In genomic region chr16:2472885-2473284, GRCh38 we compare ENCODE assay signal across 10 cellular contexts. TPM values are rescaled to one million over a fixed set of nuclear protein-coding genes. Genes with fewer than 3 reads are reported as not detected.
DNase-seq lines count a peak whose midpoint lies in the region; ATAC-seq and TF ChIP-seq lines count a peak whose summit lies in the region.
"Had no signal": no experiment of that assay in that cellular context is flagged by ENCODE, and none has a peak within 500 bp of the region (broad histone marks: within the 10 kb centered on the region; RNA-seq: fewer than 3 reads in every experiment).

No MANE protein-coding gene starts in this region.

- no peak overlapping the region for H3K4ac ChIP-seq in IMR-90 (ENCODE audit: low read depth, low read length)

- no peaks in the 10 kb centered on the region for H3K9me3 Mint-ChIP-seq in activated naive CD8-positive, alpha-beta T cell treated with anti-CD3 and anti-CD28 coated beads for 36 hours

- H3K27me3 ChIP-seq in SK-N-SH (ENCODE audit: insufficient read depth): no peaks in the 10 kb centered on the region
- H3K27me3 ChIP-seq in IMR-90 (ENCODE audit: control insufficient read depth, insufficient read depth, low read length): no peaks in the 10 kb centered on the region; the same call in 1 of the 2 replicates
- peaks cover 6% of the 10 kb centered on the region for H3K27me3 ChIP-seq in neural cell (ENCODE audit: insufficient read depth, low read depth, low read length)
- peaks cover 47% of the 10 kb centered on the region for H3K27me3 ChIP-seq in effector memory CD4-positive, alpha-beta T cell (replicated peaks; ENCODE audit: control insufficient read depth, insufficient read depth, low read length, poor library complexity, severe bottlenecking)
- H3K27me3 ChIP-seq: MG63 had no signal

- no peak overlapping the region for H2BK20ac ChIP-seq in IMR-90 (ENCODE audit: low read depth, low read length)

- H3K9me3 ChIP-seq in SK-N-SH (no peaks in the 10 kb centered on the region), IMR-90 (ENCODE audit: control insufficient read depth, insufficient read depth, low read length) (no peaks in the 10 kb centered on the region), neural cell (ENCODE audit: low read length) (no peaks in the 10 kb centered on the region)
- no peaks in the 10 kb centered on the region for H3K9me3 ChIP-seq in effector memory CD4-positive, alpha-beta T cell (ENCODE audit: control insufficient read depth, low read length)
- H3K9me3 ChIP-seq: MG63 had no signal

- intact Hi-C loops in IMR-90 (cut with micrococcal nuclease): no loop called here

- CTCF ChIA-PET in SK-N-SH (lab: Yijun Ruan, JAX): interaction anchor here (0.6 to 1.8 kb wide), 5 partner anchors 14 to 30 kb away, joined by 3 to 7 read pairs (median 4); no protein-coding TSS in a partner anchor
- CTCF ChIA-PET in IMR-90 (lab: Yijun Ruan, JAX): no interaction called here

- H3K9ac ChIP-seq in SK-N-SH (no peak overlapping the region), IMR-90 (ENCODE audit: low read depth, low read length) (no peak overlapping the region), neural cell (ENCODE audit: low read length) (no peak overlapping the region)

- no peak for DNase-seq in SK-N-SH
- DNase-seq in IMR-90: no peak
- DNase-seq in activated naive CD8-positive, alpha-beta T cell treated with anti-CD3 and anti-CD28 coated beads for 36 hours: no peak
- no peak for DNase-seq in GM10266 (ENCODE audit: extremely low spot score)
- no peak for DNase-seq in effector memory CD4-positive, alpha-beta T cell
- DNase-seq: erythroblast, MG63 had no signal

- ATAC-seq in SK-N-SH treated with all-trans-retinoic acid at 6 μM for 48 hours: no peak
- no peak for ATAC-seq in IMR-90 (ENCODE audit: low read depth)
- ATAC-seq in HG02852 (IDR thresholded peaks at IDR 0.05; ENCODE audit: unreplicated experiment): no peak

- H4K20me1 ChIP-seq in SK-N-SH (ENCODE audit: insufficient read depth): no peaks in the 10 kb centered on the region
- peaks cover 20% of the 10 kb centered on the region for H4K20me1 ChIP-seq in IMR-90 (ENCODE audit: insufficient read depth, low read length)
- no peaks in the 10 kb centered on the region for H4K20me1 ChIP-seq in neural cell (ENCODE audit: insufficient read depth)

- TF ChIP-seq CTCF in SK-N-SH (IDR thresholded peaks at IDR 0.05) (no peak), IMR-90 (conservative IDR thresholded peaks at IDR 0.05; ENCODE audit: low read depth, low read length) (no peak), neural cell (IDR thresholded peaks at IDR 0.05; ENCODE audit: poor library complexity, severe bottlenecking) (no peak), GM10266 (IDR thresholded peaks at IDR 0.05; ENCODE audit: control insufficient read depth, insufficient read depth, low read depth, missing control alignments) (no peak)

- in situ Hi-C loops in IMR-90 (cut with MboI; ENCODE audit: low sequenced_read_pairs): no loop called here

- TF ChIP-seq POLR2A in IMR-90 (IDR thresholded peaks at IDR 0.05; ENCODE audit: low read depth, low read length): no peak

- no peak overlapping the region for H3K27ac Mint-ChIP-seq in activated naive CD8-positive, alpha-beta T cell treated with anti-CD3 and anti-CD28 coated beads for 36 hours

- H3K36me3 ChIP-seq in SK-N-SH (replicated peaks in 1 of 2; ENCODE audit: control insufficient read depth in 1 of 2, insufficient read depth in 2 of 2, low read length in 1 of 2) (no peaks in the 10 kb centered on the region), IMR-90 (ENCODE audit: control insufficient read depth, insufficient read depth, low read length) (no peaks in the 10 kb centered on the region), neural cell (ENCODE audit: insufficient read depth, low read length) (no peaks in the 10 kb centered on the region)
- H3K36me3 ChIP-seq in effector memory CD4-positive, alpha-beta T cell (ENCODE audit: control insufficient read depth, insufficient read depth, low read length): no peaks in the 10 kb centered on the region
- H3K36me3 ChIP-seq: MG63 had no signal

- H3K9me2 ChIP-seq in SK-N-SH (no peaks in the 10 kb centered on the region), neural cell (ENCODE audit: insufficient read depth, low read length) (no peaks in the 10 kb centered on the region)

- no peak overlapping the region for H2BK120ac ChIP-seq in IMR-90 (ENCODE audit: low read depth, low read length)

- H2AK9ac ChIP-seq in IMR-90 (replicated peaks; ENCODE audit: low read depth, low read length, poor library complexity): no peak overlapping the region

- H2AFZ ChIP-seq in SK-N-SH (ENCODE audit: low read depth) (no peak overlapping the region), IMR-90 (replicated peaks; ENCODE audit: low read length, poor library complexity) (peak overlapping the region; percentile 33), neural cell (ENCODE audit: low read depth, low read length) (no peak overlapping the region)

- H3K56ac ChIP-seq in IMR-90 (ENCODE audit: extremely low read depth, insufficient read depth, low read length): no peak overlapping the region

- dilution Hi-C loops in IMR-90 (cut with HindIII; ENCODE audit: low sequenced_read_pairs, unreplicated experiment): no loop called here

- H3K27ac ChIP-seq in SK-N-SH (ENCODE audit: low read depth in 2 of 2, low read length in 1 of 2) (peak overlapping the region in 1 of 2 experiments; percentile 97; a peak in 1 of 4 replicates), IMR-90 (ENCODE audit: insufficient read depth, low read length) (no peak overlapping the region), neural cell (ENCODE audit: low read length) (no peak overlapping the region)
- no peak overlapping the region for H3K27ac ChIP-seq in effector memory CD4-positive, alpha-beta T cell (ENCODE audit: insufficient read depth, low read length, poor library complexity, severe bottlenecking)

- no peak overlapping the region for H4K5ac ChIP-seq in IMR-90 (ENCODE audit: low read depth, low read length)

- H2AK5ac ChIP-seq in IMR-90 (ENCODE audit: low read depth, low read length): no peak overlapping the region

- no peak overlapping the region for H4K8ac ChIP-seq in IMR-90 (ENCODE audit: low read depth in 2 of 2, low read length in 2 of 2)

- H3K79me2 ChIP-seq in SK-N-SH (ENCODE audit: insufficient read depth) (peaks cover 11% of the 10 kb centered on the region; the same call in 1 of the 2 replicates), neural cell (replicated peaks; ENCODE audit: insufficient read depth, low read length) (peaks cover 8% of the 10 kb centered on the region)

- peaks cover 3% of the 10 kb centered on the region; the same call in 1 of the 2 replicates for H3K9me1 ChIP-seq in IMR-90 (ENCODE audit: insufficient read depth, low read length)

- TF ChIP-seq EP300 in SK-N-SH (IDR thresholded peaks at IDR 0.05; ENCODE audit: borderline replicate concordance in 1 of 2, low read depth in 1 of 2, low read length in 1 of 2): no peak
- TF ChIP-seq EP300 in neural cell (conservative IDR thresholded peaks at IDR 0.05; ENCODE audit: poor library complexity, severe bottlenecking): no peak

- BruUV-seq in IMR-90 (replicated peaks; lab: Mats Ljungman, UMichigan): no TSS peak

- peaks cover 34% of the 10 kb centered on the region for H3K27me3 Mint-ChIP-seq in activated naive CD8-positive, alpha-beta T cell treated with anti-CD3 and anti-CD28 coated beads for 36 hours

- H2BK5ac ChIP-seq in IMR-90 (ENCODE audit: low read depth, low read length, poor library complexity, severe bottlenecking): no peak overlapping the region

- H3K4me3 ChIP-seq in SK-N-SH (ENCODE audit: low read depth in 2 of 2, low read length in 1 of 2) (no peak overlapping the region), IMR-90 (ENCODE audit: insufficient read depth, low read depth, low read length) (no peak overlapping the region), neural cell (ENCODE audit: low read length) (peak overlapping the region; percentile 53)
- no peak overlapping the region for H3K4me3 ChIP-seq in effector memory CD4-positive, alpha-beta T cell (ENCODE audit: insufficient read depth, low read depth, low read length, poor library complexity, severe bottlenecking)

- H3K36me3 Mint-ChIP-seq in activated naive CD8-positive, alpha-beta T cell treated with anti-CD3 and anti-CD28 coated beads for 36 hours: no peaks in the 10 kb centered on the region

- 90% methylated on average over 7 of the region's 13 CpGs for WGBS in SK-N-SH (ENCODE audit: low lambda C conversion rate)
- 94% methylated on average over 3 of the region's 13 CpGs; no CpG with 5 or more reads in 1 of the 2 experiments for WGBS in IMR-90 (ENCODE audit: extremely low coverage in 2 of 2, insufficient read length in 1 of 2), 2 experiments

- H3K4me2 ChIP-seq in SK-N-SH: peak overlapping the region; percentile 71; the same call in 1 of the 2 replicates
- no peak overlapping the region; the same call in 1 of the 2 replicates for H3K4me2 ChIP-seq in IMR-90 (ENCODE audit: low read depth, low read length)
- H3K4me2 ChIP-seq in neural cell (ENCODE audit: low read length): no peak overlapping the region

- no peak overlapping the region for H3K14ac ChIP-seq in IMR-90 (replicated peaks; ENCODE audit: low read depth, low read length)

- no peak overlapping the region for H3K18ac ChIP-seq in IMR-90 (ENCODE audit: low read depth, low read length)

- H3K4me1 Mint-ChIP-seq in activated naive CD8-positive, alpha-beta T cell treated with anti-CD3 and anti-CD28 coated beads for 36 hours: peaks cover 24% of the 10 kb centered on the region

- H3K23ac ChIP-seq in IMR-90 (ENCODE audit: low read depth, low read length): no peak overlapping the region

- H2BK15ac ChIP-seq in IMR-90 (ENCODE audit: low read depth, low read length): no peak overlapping the region

- H3K4me1 ChIP-seq in SK-N-SH (ENCODE audit: control insufficient read depth in 1 of 2, insufficient read depth in 2 of 2, low read depth in 1 of 2, low read length in 1 of 2): peaks cover 6 to 75% of the 10 kb centered on the region in 2 experiments; a peak in 3 of 4 replicates
- H3K4me1 ChIP-seq in IMR-90 (ENCODE audit: control insufficient read depth, insufficient read depth, low read length): peaks cover 21% of the 10 kb centered on the region
- H3K4me1 ChIP-seq in effector memory CD4-positive, alpha-beta T cell (ENCODE audit: control insufficient read depth, insufficient read depth, low read length, poor library complexity, severe bottlenecking): peaks cover 43% of the 10 kb centered on the region

- POLR2A ChIA-PET in SK-N-SH (lab: Yijun Ruan, JAX): interaction anchor here (0.9 kb wide), 1 partner anchor 10 kb away, joined by 3 read pairs; no protein-coding TSS in a partner anchor
- POLR2A ChIA-PET in IMR-90 (lab: Charles Lee; ENCODE audit: unreplicated experiment): no interaction called here

- TF ChIP-seq RAD21 in SK-N-SH (IDR thresholded peaks at IDR 0.05; ENCODE audit: low read length) (no peak), IMR-90 (IDR thresholded peaks at IDR 0.05; ENCODE audit: low read length) (no peak), neural cell (conservative IDR thresholded peaks at IDR 0.05) (no peak)

- peaks cover 10 to 44% of the 10 kb centered on the region in 2 experiments; a peak in 2 of 4 replicates for H3K79me1 ChIP-seq in IMR-90 (ENCODE audit: low read depth in 1 of 2, low read length in 2 of 2)

- peak overlapping the region; percentile 32 for H3K4me3 Mint-ChIP-seq in activated naive CD8-positive, alpha-beta T cell treated with anti-CD3 and anti-CD28 coated beads for 36 hours

- no peak overlapping the region for H4K91ac ChIP-seq in IMR-90 (ENCODE audit: insufficient read depth, low read depth, low read length)

- peaks cover 13% of the 10 kb centered on the region for H3F3A ChIP-seq in SK-N-SH (replicated peaks; ENCODE audit: insufficient read depth)
- no peaks in the 10 kb centered on the region for H3F3A ChIP-seq in neural cell (ENCODE audit: insufficient read depth, low read length, poor library complexity, severe bottlenecking)

RNA-seq across cellular contexts. Expression of gene NTN3, which starts 1.8 kb away (rescaled TPM):
- 0.26 and 0.28 TPM in 2 replicates for polyA plus RNA-seq in SK-N-SH (2012; rRNA removed)
- polyA plus RNA-seq in SK-N-SH (2012; cell fraction: cytosol; rRNA removed): 0.10 and 0.29 TPM in 2 replicates
- 0.56 and 1.4 TPM in 2 replicates for polyA plus RNA-seq in SK-N-SH (2012; cell fraction: nucleus; rRNA removed)
- 0.18 and 0.28 TPM in 2 replicates for total RNA-seq in IMR-90 (2012; rRNA removed)
- 0.38 and 0.72 TPM in 2 replicates for polyA plus RNA-seq in IMR-90 (2012; rRNA removed)
- 0.44 and 0.96 TPM in 2 replicates for polyA plus RNA-seq in IMR-90 (2012; cell fraction: cytosol; rRNA removed)
- polyA plus RNA-seq in IMR-90 (2012; cell fraction: nucleus; rRNA removed; ENCODE audit: low replicate concordance): 0.72 and 2.1 TPM in 2 replicates
- total RNA-seq in activated naive CD8-positive, alpha-beta T cell treated with anti-CD3 and anti-CD28 coated beads for 36 hours: not detected
- polyA plus RNA-seq in neural cell: 1.2 and 2.4 TPM in 2 replicates
- 4.3 and 5.1 TPM in 2 replicates for polyA minus RNA-seq in neural cell

RNA-seq across cellular contexts. Expression of gene TBC1D24, which starts 2.0 kb away (rescaled TPM):
- polyA plus RNA-seq in SK-N-SH (2012; rRNA removed) (5.6 and 6.7 TPM in 2 replicates), IMR-90 (2012; rRNA removed) (13.4 and 16.2 TPM in 2 replicates), neural cell (27.1 and 30.1 TPM in 2 replicates)
- polyA plus RNA-seq in SK-N-SH (2012; cell fraction: cytosol; rRNA removed): 2.7 and 3.9 TPM in 2 replicates
- polyA plus RNA-seq in SK-N-SH (2012; cell fraction: nucleus; rRNA removed): 18.3 and 20.6 TPM in 2 replicates
- total RNA-seq in IMR-90 (2012; rRNA removed): 7.5 and 8.6 TPM in 2 replicates
- polyA plus RNA-seq in IMR-90 (2012; cell fraction: cytosol; rRNA removed): 6.5 and 11.7 TPM in 2 replicates
- 28.4 and 53.0 TPM in 2 replicates for polyA plus RNA-seq in IMR-90 (2012; cell fraction: nucleus; rRNA removed; ENCODE audit: low replicate concordance)
- 10 to 100 TPM; 21.1 to 23.0 TPM for total RNA-seq in activated naive CD8-positive, alpha-beta T cell treated with anti-CD3 and anti-CD28 coated beads for 36 hours
- 43.1 and 46.7 TPM in 2 replicates for polyA minus RNA-seq in neural cell

RNA-seq across cellular contexts. Expression of gene TEDC2, which starts 13.0 kb away (rescaled TPM):
- polyA plus RNA-seq in SK-N-SH (2012; rRNA removed): 15.6 and 16.5 TPM in 2 replicates
- 4.8 and 8.5 TPM in 2 replicates for polyA plus RNA-seq in SK-N-SH (2012; cell fraction: cytosol; rRNA removed)
- 58.5 and 87.2 TPM in 2 replicates for polyA plus RNA-seq in SK-N-SH (2012; cell fraction: nucleus; rRNA removed)
- 3.6 TPM in 2 replicates for total RNA-seq in IMR-90 (2012; rRNA removed)
- polyA plus RNA-seq in IMR-90 (2012; rRNA removed): 7.3 and 10.8 TPM in 2 replicates
- polyA plus RNA-seq in IMR-90 (2012; cell fraction: cytosol; rRNA removed): 5.2 and 6.1 TPM in 2 replicates
- 17.1 and 61.0 TPM in 2 replicates for polyA plus RNA-seq in IMR-90 (2012; cell fraction: nucleus; rRNA removed; ENCODE audit: low replicate concordance)
- 10 to 100 TPM; 24.0 to 26.5 TPM for total RNA-seq in activated naive CD8-positive, alpha-beta T cell treated with anti-CD3 and anti-CD28 coated beads for 36 hours
- 27.6 and 31.5 TPM in 2 replicates for polyA plus RNA-seq in neural cell
- 6.4 and 9.3 TPM in 2 replicates for polyA minus RNA-seq in neural cell

RNA-seq across cellular contexts. Expression of gene ATP6V0C, which starts 40.9 kb away (rescaled TPM):
- 30.2 and 80.1 TPM in 2 replicates for polyA plus RNA-seq in SK-N-SH (2012; rRNA removed)
- 61.1 and 88.7 TPM in 2 replicates for polyA plus RNA-seq in SK-N-SH (2012; cell fraction: cytosol; rRNA removed)
- polyA plus RNA-seq in SK-N-SH (2012; cell fraction: nucleus; rRNA removed): 73.3 and 99.4 TPM in 2 replicates
- total RNA-seq in IMR-90 (2012; rRNA removed): 8.4 and 8.6 TPM in 2 replicates
- polyA plus RNA-seq in IMR-90 (2012; rRNA removed): 107 and 108 TPM in 2 replicates
- polyA plus RNA-seq in IMR-90 (2012; cell fraction: cytosol; rRNA removed): 182 and 333 TPM in 2 replicates
- polyA plus RNA-seq in IMR-90 (2012; cell fraction: nucleus; rRNA removed; ENCODE audit: low replicate concordance): 64.7 and 163 TPM in 2 replicates
- total RNA-seq in activated naive CD8-positive, alpha-beta T cell treated with anti-CD3 and anti-CD28 coated beads for 36 hours: 100 to 1,000 TPM; 124 to 125 TPM
- 89.7 and 100 TPM in 2 replicates for polyA plus RNA-seq in neural cell
- polyA minus RNA-seq in neural cell: 42.8 and 46.3 TPM in 2 replicates

RNA-seq across cellular contexts. Expression of gene CCNF, which starts 43.6 kb away (rescaled TPM):
- polyA plus RNA-seq in SK-N-SH (2012; rRNA removed) (3.8 and 4.6 TPM in 2 replicates), IMR-90 (2012; rRNA removed) (7.8 and 8.2 TPM in 2 replicates), neural cell (5.2 and 5.7 TPM in 2 replicates)
- 2.5 and 3.5 TPM in 2 replicates for polyA plus RNA-seq in SK-N-SH (2012; cell fraction: cytosol; rRNA removed)
- 10.2 and 14.5 TPM in 2 replicates for polyA plus RNA-seq in SK-N-SH (2012; cell fraction: nucleus; rRNA removed)
- total RNA-seq in IMR-90 (2012; rRNA removed): 19.2 and 20.1 TPM in 2 replicates
- 5.4 and 6.1 TPM in 2 replicates for polyA plus RNA-seq in IMR-90 (2012; cell fraction: cytosol; rRNA removed)
- polyA plus RNA-seq in IMR-90 (2012; cell fraction: nucleus; rRNA removed; ENCODE audit: low replicate concordance): 7.7 and 18.3 TPM in 2 replicates
- 10 to 100 TPM; 38.3 to 38.8 TPM for total RNA-seq in activated naive CD8-positive, alpha-beta T cell treated with anti-CD3 and anti-CD28 coated beads for 36 hours
- 16.6 and 21.4 TPM in 2 replicates for polyA minus RNA-seq in neural cell
